28 cellular contexts compared by ENCODE assay signal in genomic region chrX:110881971-110882370, GRCh38.
"Had no signal": no experiment of that assay in that cellular context is flagged by ENCODE, and none has a peak within 500 bp of the region (broad histone marks: within the 10 kb centered on the region; RNA-seq: fewer than 3 reads in every experiment).

No MANE protein-coding gene starts in this region.

- DNase-seq: colonic mucosa; cortex of kidney; dermis blood vessel endothelial cell; dorsolateral prefrontal cortex; effector CD4-positive, alpha-beta T cell; effector CD8-positive, alpha-beta T cell; effector memory CD4-positive, alpha-beta T cell; effector memory CD8-positive, alpha-beta T cell; endodermal cell; erythroblast; esophagus squamous epithelium; foreskin fibroblast; foreskin keratinocyte; foreskin melanocyte; gastrocnemius medialis; glutamatergic neuron; head of caudate nucleus; heart left ventricle; heart right ventricle had no signal

- FAIRE-seq: endometrium, endothelial cell of umbilical vein, frontal cortex had no signal

- H3K9me3 ChIP-seq: colonic mucosa had no signal

- H3K27ac ChIP-seq: colonic mucosa, coronary artery, dorsolateral prefrontal cortex, epithelial cell of prostate, esophagus muscularis mucosa, esophagus squamous epithelium, foreskin keratinocyte, gastrocnemius medialis, gastroesophageal sphincter, heart left ventricle, heart right ventricle, hepatocyte had no signal

- H2AFZ ChIP-seq: hepatocyte had no signal

- H3K4me3 ChIP-seq: colonic mucosa, coronary artery, dorsolateral prefrontal cortex, esophagus muscularis mucosa, esophagus squamous epithelium, gastrocnemius medialis, gastroesophageal sphincter, heart left ventricle, heart right ventricle, hepatocyte had no signal

- H3K4me1 ChIP-seq: colonic mucosa, esophagus muscularis mucosa, esophagus squamous epithelium, foreskin keratinocyte, gastrocnemius medialis, gastroesophageal sphincter, heart left ventricle, heart right ventricle had no signal

- H3K27ac Mint-ChIP-seq: dendritic cell treated with granulocyte-macrophage colony-stimulating factor and Interleukin-4, amounts not matched to agents 40 ng/mL and 50 ng/mL, for 4 days; endodermal cell had no signal

- H3K4me2 ChIP-seq: hepatocyte had no signal

- H3K27me3 Mint-ChIP-seq: dendritic cell treated with granulocyte-macrophage colony-stimulating factor and Interleukin-4, amounts not matched to agents 40 ng/mL and 50 ng/mL, for 4 days; effector memory CD8-positive, alpha-beta T cell had no signal

- H3K27me3 ChIP-seq: colonic mucosa, esophagus muscularis mucosa, esophagus squamous epithelium, foreskin keratinocyte, gastrocnemius medialis, gastroesophageal sphincter, hepatocyte had no signal

- H3K36me3 ChIP-seq: colonic mucosa, esophagus muscularis mucosa, esophagus squamous epithelium, gastrocnemius medialis, gastroesophageal sphincter, heart left ventricle, heart right ventricle had no signal

- H3K79me2 ChIP-seq: hepatocyte had no signal

- H3K4me3 Mint-ChIP-seq: dendritic cell treated with granulocyte-macrophage colony-stimulating factor and Interleukin-4, amounts not matched to agents 40 ng/mL and 50 ng/mL, for 4 days; effector memory CD8-positive, alpha-beta T cell; endodermal cell had no signal
